In the genomic region with DNA sequence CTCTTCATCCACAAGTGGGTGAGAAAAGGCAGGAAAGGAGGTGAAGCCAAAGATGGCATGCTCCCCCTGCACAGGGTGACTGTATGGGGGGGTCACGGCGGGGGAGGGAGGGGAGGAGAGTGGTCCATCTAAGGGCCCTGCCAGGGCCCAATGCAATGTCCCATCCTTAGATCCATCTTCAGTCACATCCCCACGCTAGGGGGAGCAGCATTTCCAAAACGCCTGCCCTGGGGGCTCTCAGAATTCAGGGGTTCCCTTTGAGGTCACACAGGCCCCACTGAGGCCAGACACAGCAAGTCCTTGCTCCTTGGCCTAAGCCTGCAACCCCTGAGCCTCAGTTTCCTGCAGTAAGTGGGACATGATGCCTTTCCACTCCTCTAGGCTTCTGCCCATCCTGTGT, we compare ENCODE assay signal across 17 cellular contexts. TPM values are rescaled to one million over a fixed set of nuclear protein-coding genes. Genes with fewer than 3 reads are reported as not detected.
A peak's percentile ranks its signal among the peaks of the same experiment; 100 is the strongest.
DNase-seq lines count a peak whose midpoint lies in the region; ATAC-seq and TF ChIP-seq lines count a peak whose summit lies in the region.
"Had no signal": no experiment of that assay in that cellular context is flagged by ENCODE, and none has a peak within 500 bp of the region (broad histone marks: within the 10 kb centered on the region; RNA-seq: fewer than 3 reads in every experiment).

No MANE protein-coding gene starts in this region.

- H3K27me3 ChIP-seq in GM06990 (replicated peaks; ENCODE audit: control insufficient read depth, insufficient read depth, low read length) (peaks cover 1% of the 10 kb centered on the region; the same call in 1 of the 2 replicates), GM23338 (ENCODE audit: insufficient read depth) (no peaks in the 10 kb centered on the region), OCI-LY3 (ENCODE audit: low read depth, low read length) (0 out of 2 replicates have a peak, but pooled peaks cover 2% of the 10 kb centered on the region), neuronal stem cell (ENCODE audit: control insufficient read depth in 3 of 3, insufficient read depth in 3 of 3, low read depth in 1 of 3, low read length in 3 of 3) (peaks cover 0 to 47% (median 0%) of the 10 kb centered on the region in 3 experiments)

- H3K79me1 ChIP-seq in neuronal stem cell (ENCODE audit: low read depth, low read length), result no peaks in the 10 kb centered on the region

- H3K14ac ChIP-seq in neuronal stem cell (ENCODE audit: low read length), result no peak overlapping the region

- H3K4me3 ChIP-seq in GM06990 (replicated peaks; ENCODE audit: low read depth, low read length) (no peak overlapping the region), GM23338 (no peak overlapping the region), OCI-LY3 (ENCODE audit: low read length) (no peak overlapping the region), neuronal stem cell (ENCODE audit: low read length in 2 of 2) (no peak overlapping the region)

- H3K27ac ChIP-seq in GM23338 (ENCODE audit: low read depth), result no peak overlapping the region
- H3K27ac ChIP-seq in OCI-LY3 (ENCODE audit: low read length), result no peak overlapping the region
- H3K27ac ChIP-seq in neuronal stem cell (replicated peaks; ENCODE audit: low read length), result no peak overlapping the region

- H3K4me1 Mint-ChIP-seq in GM23338, result no peaks in the 10 kb centered on the region

- no peaks in the 10 kb centered on the region for H3K79me2 ChIP-seq in GM23338 (replicated peaks; ENCODE audit: insufficient read depth)
- H3K79me2 ChIP-seq in OCI-LY3 (ENCODE audit: low read length), result no peaks in the 10 kb centered on the region

- no peak overlapping the region for H3K9ac ChIP-seq in OCI-LY3 (ENCODE audit: low read length)
- H3K9ac ChIP-seq in neuronal stem cell (ENCODE audit: low read depth, low read length, poor library complexity), result no peak overlapping the region
- H3K9ac ChIP-seq: SK-N-SH had no signal

- H2AK5ac ChIP-seq in neuronal stem cell (ENCODE audit: low read depth, low read length), result no peak overlapping the region

- H3K18ac ChIP-seq in neuronal stem cell (ENCODE audit: low read length), result no peak overlapping the region

- TF ChIP-seq CTCF in GM06990 (IDR thresholded peaks at IDR 0.05; ENCODE audit: insufficient read depth, low read length, poor library complexity, severe bottlenecking) (peak; percentile 41), GM23338 (conservative IDR thresholded peaks at IDR 0.05; ENCODE audit: low read depth in 2 of 2) (peak; percentile 13 to 34; a peak in 1 of 4 replicates), OCI-LY3 (IDR thresholded peaks at IDR 0.05; ENCODE audit: low read depth, low read length) (peak; percentile 39)

- WGBS in neuronal stem cell (ENCODE audit: extremely low coverage in 2 of 2, insufficient read length in 2 of 2, insufficient replicate concordance in 1 of 2), 2 donors, result no CpG with 5 or more reads among the region's 4 CpGs

- H3K36me3 Mint-ChIP-seq in GM23338 (ENCODE audit: low read depth), result no peaks in the 10 kb centered on the region

- H4K91ac ChIP-seq in neuronal stem cell (ENCODE audit: low read depth, low read length, poor library complexity), result no peak overlapping the region

- no peak overlapping the region for H3K4ac ChIP-seq in neuronal stem cell (ENCODE audit: low read length)

- H2BK5ac ChIP-seq in neuronal stem cell (ENCODE audit: low read length), result no peak overlapping the region

- H4K8ac ChIP-seq in neuronal stem cell (ENCODE audit: low read depth, low read length), result no peak overlapping the region

- peak; percentile 11; the same call in 1 of the 3 replicates for ATAC-seq in GM23338
- ATAC-seq in HG03196 (IDR thresholded peaks at IDR 0.05; ENCODE audit: unreplicated experiment), result no peak
- no peak for ATAC-seq in HG03442 (IDR thresholded peaks at IDR 0.05; ENCODE audit: unreplicated experiment)
- ATAC-seq: Panc1 had no signal

- H3K9me3 ChIP-seq in OCI-LY3 (ENCODE audit: insufficient read depth, low read length) (no peaks in the 10 kb centered on the region), neuronal stem cell (replicated peaks in 1 of 2; ENCODE audit: control insufficient read depth in 2 of 2, insufficient read depth in 1 of 2, low read depth in 1 of 2, low read length in 2 of 2) (peaks cover 2 to 8% of the 10 kb centered on the region in 2 donors)
- H3K9me3 ChIP-seq: SK-N-SH had no signal

- H2BK15ac ChIP-seq in neuronal stem cell (ENCODE audit: low read length), result no peak overlapping the region

- no peaks in the 10 kb centered on the region for H4K20me1 ChIP-seq in GM23338 (replicated peaks; ENCODE audit: insufficient read depth)
- H4K20me1 ChIP-seq in OCI-LY3 (ENCODE audit: insufficient read depth, low read length), result no peaks in the 10 kb centered on the region

- H2BK120ac ChIP-seq in neuronal stem cell (ENCODE audit: low read depth, low read length), result no peak overlapping the region

- H3K27ac Mint-ChIP-seq in GM23338, result peak overlapping the region; percentile 59; the same call in 1 of the 2 replicates

- no peak overlapping the region for H3K4me3 Mint-ChIP-seq in GM23338

- H3K4me1 ChIP-seq in GM23338 (ENCODE audit: insufficient read depth), result no peaks in the 10 kb centered on the region
- peaks cover 4% of the 10 kb centered on the region; the same call in 1 of the 2 replicates for H3K4me1 ChIP-seq in OCI-LY3 (ENCODE audit: low read length)
- peaks cover 0 to 10% of the 10 kb centered on the region in 2 donors for H3K4me1 ChIP-seq in neuronal stem cell (ENCODE audit: control insufficient read depth in 2 of 2, insufficient read depth in 1 of 2, low read depth in 1 of 2, low read length in 2 of 2)

- H2AFZ ChIP-seq in GM23338 (no peak overlapping the region), OCI-LY3 (ENCODE audit: low read depth, low read length) (no peak overlapping the region), neuronal stem cell (ENCODE audit: low read length) (no peak overlapping the region)

- no peaks in the 10 kb centered on the region for H3F3A ChIP-seq in GM23338 (replicated peaks; ENCODE audit: low read depth)

- no peak for DNase-seq in GM06990 (ENCODE audit: extremely low read depth, insufficient read length)
- DNase-seq in GM23338 (ENCODE audit: low spot score), result no peak
- DNase-seq in neuronal stem cell (ENCODE audit: low spot score), result no peak
- DNase-seq in H4 (ENCODE audit: low spot score), result no peak
- DNase-seq: C1 segment of cervical spinal cord, COR-L47, DMS153, HCEC 1CT, NCI-H1092 treated with DMSO at 0.1 percent for 48 hours, NCI-H1694 treated with DMSO at 0.1 percent for 48 hours, NCI-H69, Right ventricle myocardium superior, SK-N-SH had no signal

- no peaks in the 10 kb centered on the region for H3K9me2 ChIP-seq in GM23338 (ENCODE audit: insufficient read depth)
- H3K9me2 ChIP-seq: SK-N-SH had no signal

- no peak overlapping the region for H3K4me2 ChIP-seq in GM23338
- H3K4me2 ChIP-seq in OCI-LY3 (ENCODE audit: low read length), result no peak overlapping the region
- H3K4me2 ChIP-seq in neuronal stem cell (ENCODE audit: insufficient read depth, low read length, poor library complexity, severe bottlenecking), result no peak overlapping the region
- H3K4me2 ChIP-seq: SK-N-SH had no signal

- peak overlapping the region; percentile 1 for H3K23ac ChIP-seq in neuronal stem cell (ENCODE audit: low read depth, low read length, poor library complexity)

- no peak overlapping the region for H2BK12ac ChIP-seq in neuronal stem cell (ENCODE audit: low read length)

- H3K9me3 Mint-ChIP-seq in GM23338, result no peaks in the 10 kb centered on the region

- H3K36me3 ChIP-seq in GM06990 (ENCODE audit: control insufficient read depth, insufficient read depth, low read length) (no peaks in the 10 kb centered on the region), GM23338 (ENCODE audit: insufficient read depth) (no peaks in the 10 kb centered on the region), OCI-LY3 (replicated peaks; ENCODE audit: low read depth, low read length) (no peaks in the 10 kb centered on the region), neuronal stem cell (replicated peaks in 1 of 2; ENCODE audit: control insufficient read depth in 2 of 2, insufficient read depth in 2 of 2, low read length in 2 of 2) (no peaks in the 10 kb centered on the region)

- peaks cover 9% of the 10 kb centered on the region for H3K27me3 Mint-ChIP-seq in GM23338 (ENCODE audit: insufficient read depth, low read depth, poor library complexity)

TF ChIP-seq in GM23338, 12 proteins besides CTCF, POLR2A, EP300 and RAD21 (continues in another document):
- TF ChIP-seq POLR2AphosphoS5 (IDR thresholded peaks at IDR 0.05; ENCODE audit: low read depth), result no peak

RNA-seq across cellular contexts. Expression of a gene that starts 52.4 kb away (rescaled TPM):
- total RNA-seq in GM23338 (2014; rRNA removed; shearing (Covaris generic)), result 33.4 and 38.4 TPM in 2 replicates
- 10.6 and 12.9 TPM in 2 replicates for polyA plus RNA-seq in GM23338 (2016; fragmentation: Nextera tagmentation; extraction: Ambion mirVana)
- 23.2 TPM for polyA plus RNA-seq in neuronal stem cell (2013, experiment 1 of 2)
- polyA plus RNA-seq in neuronal stem cell (2013, experiment 2 of 2), result 22.9 TPM
- 3.2 TPM in 2 replicates for total RNA-seq in H4 (2014; rRNA removed; shearing (Covaris generic))
